In the genomic region with DNA sequence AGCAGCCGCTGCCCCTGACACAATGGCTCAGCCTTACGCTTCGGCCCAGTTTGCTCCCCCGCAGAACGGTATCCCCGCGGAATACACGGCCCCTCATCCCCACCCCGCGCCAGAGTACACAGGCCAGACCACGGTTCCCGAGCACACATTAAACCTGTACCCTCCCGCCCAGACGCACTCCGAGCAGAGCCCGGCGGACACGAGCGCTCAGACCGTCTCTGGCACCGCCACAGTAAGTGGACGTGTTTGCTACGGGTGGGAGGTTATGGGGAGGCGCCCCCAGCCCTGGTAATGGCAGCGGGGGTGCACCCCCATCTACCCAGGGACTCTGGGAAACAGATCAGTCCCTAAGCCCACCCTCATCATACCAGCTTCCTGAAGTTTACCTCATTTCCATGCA, we compare ENCODE assay signal across 25 cellular contexts.
DNase-seq lines count a peak whose midpoint lies in the region; ATAC-seq, FAIRE-seq and TF ChIP-seq lines count a peak whose summit lies in the region.
"Had no signal": no experiment of that assay in that cellular context is flagged by ENCODE, and none has a peak within 500 bp of the region (broad histone marks: within the 10 kb centered on the region; RNA-seq: fewer than 3 reads in every experiment).

No MANE protein-coding gene starts in this region.

- no peak for FAIRE-seq in HepG2 (lab: Jason Lieb, UNC)
- FAIRE-seq: A549, D721Med, GM12878, GM12892, GM18507 had no signal

- H4K20me1 ChIP-seq in HepG2 (ENCODE audit: insufficient read depth, low read length) = no peaks in the 10 kb centered on the region
- H4K20me1 ChIP-seq: BLaER1 treated with 17β-estradiol and CSF1 and Interleukin-3, amounts not matched to agents 10 nM and 100 nM had no signal

- TF ChIP-seq POLR2A in HepG2 (IDR thresholded peaks at IDR 0.05; ENCODE audit: insufficient read depth in 1 of 2, low read depth in 2 of 2, low read length in 2 of 2) = no peak

- H3K36me3 ChIP-seq in heart right ventricle (no peaks in the 10 kb centered on the region), HepG2 (replicated peaks in 1 of 2; ENCODE audit: control insufficient read depth in 1 of 2, insufficient read depth in 2 of 2, low read length in 2 of 2) (no peaks in the 10 kb centered on the region), upper lobe of right lung (no peaks in the 10 kb centered on the region)
- H3K36me3 ChIP-seq: BLaER1 treated with 17β-estradiol and CSF1 and Interleukin-3, amounts not matched to agents 10 nM and 100 nM had no signal

- intact Hi-C loops in Right ventricle myocardium inferior (cut with DNase I) = no loop called here
- intact Hi-C loops in heart right ventricle (cut with DNase I) = no loop called here
- intact Hi-C loops in right cardiac atrium (cut with DNase I) = loop anchor here in 1 of 4 donors (10.0 kb wide), 1 partner anchor 63 kb away; no protein-coding TSS in a partner anchor
- intact Hi-C loops in left cardiac atrium (cut with DNase I) = no loop called here
- intact Hi-C loops in HepG2 (cut with micrococcal nuclease; ENCODE audit: unreplicated experiment) = no loop called here
- intact Hi-C loops in upper lobe of right lung (cut with DNase I) = no loop called here

- POLR2A ChIA-PET in HepG2 (lab: Yijun Ruan, JAX) = no interaction called here

- H3K4me1 ChIP-seq in heart right ventricle (peaks cover 0 to 9% (median 0%) of the 10 kb centered on the region in 9 donors), right cardiac atrium (ENCODE audit: control insufficient read depth, insufficient read depth, low read length) (no peaks in the 10 kb centered on the region), HepG2 (ENCODE audit: insufficient read depth, low read length) (no peaks in the 10 kb centered on the region), upper lobe of right lung (no peaks in the 10 kb centered on the region)
- H3K4me1 ChIP-seq: A549; BLaER1 treated with 17β-estradiol and CSF1 and Interleukin-3, amounts not matched to agents 10 nM and 100 nM; Caco-2 had no signal

- TF ChIP-seq EP300 in HepG2 (IDR thresholded peaks at IDR 0.05; ENCODE audit: low read depth in 2 of 2, low read length in 2 of 2) (no peak), HepG2 (CRISPR knock-in tag; IDR thresholded peaks at IDR 0.05; ENCODE audit: borderline replicate concordance) (no peak)

- ATAC-seq in Right ventricle myocardium inferior (no peak), heart right ventricle (no peak), right cardiac atrium (peak in 1 of 2 donors; percentile 47), left cardiac atrium (no peak), HepG2 (no peak), upper lobe of right lung (peak; percentile 24)
- ATAC-seq: A549; CD8-positive, alpha-beta T cell; GM12878 had no signal

- CTCF ChIA-PET in HepG2 (lab: Yijun Ruan, JAX; ENCODE audit: low intra/inter-chr PET ratio, low total read pairs) = no interaction called here

- TF ChIP-seq CTCF in heart right ventricle (IDR thresholded peaks at IDR 0.05) = no peak
- no peak for TF ChIP-seq CTCF in HepG2 (CRISPR knock-in tag; IDR thresholded peaks at IDR 0.05)
- TF ChIP-seq CTCF in upper lobe of right lung (IDR thresholded peaks at IDR 0.05) = no peak

- 94% methylated on average over 25 of the region's 25 CpGs for WGBS in heart right ventricle, 2 donors
- WGBS in right cardiac atrium = 95% methylated on average over 25 of the region's 25 CpGs
- WGBS in HepG2 (ENCODE audit: low lambda C conversion rate) = 77% methylated on average over 25 of the region's 25 CpGs

- no peak overlapping the region for H3K9ac ChIP-seq in HepG2 (ENCODE audit: insufficient read depth, low read depth, low read length)
- H3K9ac ChIP-seq: BLaER1 treated with 17β-estradiol and CSF1 and Interleukin-3, amounts not matched to agents 10 nM and 100 nM had no signal

- H2AFZ ChIP-seq in HepG2 (ENCODE audit: low read length) = no peak overlapping the region

- no peak overlapping the region for H3K4me2 ChIP-seq in HepG2 (ENCODE audit: low read depth, low read length)
- H3K4me2 ChIP-seq: A549; BLaER1 treated with 17β-estradiol and CSF1 and Interleukin-3, amounts not matched to agents 10 nM and 100 nM had no signal

- no peaks in the 10 kb centered on the region for H3K79me2 ChIP-seq in HepG2 (ENCODE audit: insufficient read depth, low read length)

- H3K9me3 ChIP-seq in heart right ventricle (peaks cover 0 to 6% (median 0%) of the 10 kb centered on the region in 11 donors), right cardiac atrium (ENCODE audit: control insufficient read depth, low read length) (no peaks in the 10 kb centered on the region), HepG2 (ENCODE audit: low read length) (peaks cover 10% of the 10 kb centered on the region), upper lobe of right lung (no peaks in the 10 kb centered on the region)
- H3K9me3 ChIP-seq: A549; BLaER1 treated with 17β-estradiol and CSF1 and Interleukin-3, amounts not matched to agents 10 nM and 100 nM; Caco-2 had no signal

- no peaks in the 10 kb centered on the region for H3K27me3 ChIP-seq in heart right ventricle
- H3K27me3 ChIP-seq in right cardiac atrium (ENCODE audit: control insufficient read depth, insufficient read depth) = no peaks in the 10 kb centered on the region
- no peaks in the 10 kb centered on the region for H3K27me3 ChIP-seq in HepG2 (ENCODE audit: control insufficient read depth in 1 of 2, insufficient read depth in 2 of 2, low read length in 2 of 2)
- H3K27me3 ChIP-seq in upper lobe of right lung = no peaks in the 10 kb centered on the region
- H3K27me3 ChIP-seq: BLaER1 treated with 17β-estradiol and CSF1 and Interleukin-3, amounts not matched to agents 10 nM and 100 nM had no signal

- in situ Hi-C loops in HepG2 (cut with HindIII; ENCODE audit: extremely low pct_ligation_motif_present, low pct_unique_long_range_greater_than_20kb) = no loop called here

- DNase-seq in Right ventricle myocardium inferior (ENCODE audit: missing footprints) (peak; percentile 55), heart right ventricle (no peak), right cardiac atrium (peak in 2 of 3 donors; percentile 40 to 49), left cardiac atrium (no peak), HepG2 (ENCODE audit: low spot score) (no peak), upper lobe of right lung (no peak), NCI-H69 (lab: John Stamatoyannopoulos, UW) (no peak), DMS53 (lab: John Stamatoyannopoulos, UW) (no peak)
- DNase-seq: AML-193; Caco-2; Calu3; CD4-positive, alpha-beta T cell; CD8-positive, alpha-beta T cell; DMS79; DND-41; EL; GDM1 had no signal

- H3K4me3 ChIP-seq in heart right ventricle (no peak overlapping the region), right cardiac atrium (ENCODE audit: low read length) (no peak overlapping the region), HepG2 (replicated peaks in 1 of 3; ENCODE audit: insufficient read depth in 1 of 3, low read depth in 2 of 3, low read length in 3 of 3) (no peak overlapping the region), upper lobe of right lung (no peak overlapping the region)
- H3K4me3 ChIP-seq: A549; BLaER1 treated with 17β-estradiol and CSF1 and Interleukin-3, amounts not matched to agents 10 nM and 100 nM; GM12878 had no signal

- BruUV-seq in HepG2 (replicated peaks; lab: Mats Ljungman, UMichigan) = no TSS peak

- no peak for TF ChIP-seq RAD21 in HepG2 (CRISPR knock-in tag; IDR thresholded peaks at IDR 0.05)

- H3K27ac ChIP-seq in heart right ventricle = no peak overlapping the region
- no peak overlapping the region for H3K27ac ChIP-seq in right cardiac atrium (ENCODE audit: low read length)
- no peak overlapping the region for H3K27ac ChIP-seq in HepG2 (ENCODE audit: extremely low read length, insufficient read depth, low read length)
- H3K27ac ChIP-seq in upper lobe of right lung = no peak overlapping the region
- H3K27ac ChIP-seq: 22Rv1; A549; BLaER1 treated with 17β-estradiol and CSF1 and Interleukin-3, amounts not matched to agents 10 nM and 100 nM; C4-2B had no signal

TF ChIP-seq in HepG2, 621 proteins besides CTCF, POLR2A, EP300 and RAD21:
- TF ChIP-seq HNRNPLL (IDR thresholded peaks at IDR 0.05; ENCODE audit: low read depth, low read length, poor library complexity, severe bottlenecking) (peak; percentile 26), TEAD3 (CRISPR knock-in tag; optimal IDR thresholded peaks at IDR 0.05; ENCODE audit: borderline replicate concordance) (no peak)

Comparison
In these comparisons a context has a peak if more than half of its experiments do, and no peak if none do; other contexts are left out.
1. DNase-seq: peak in Right ventricle myocardium inferior (single experiment) and right cardiac atrium (2 of 3); none in heart right ventricle (0 of 2), left cardiac atrium (single experiment), HepG2 (single experiment), upper lobe of right lung (single experiment), NCI-H69 (single experiment) and DMS53 (single experiment).